8 cellular contexts compared by ENCODE assay signal in the genomic region with DNA sequence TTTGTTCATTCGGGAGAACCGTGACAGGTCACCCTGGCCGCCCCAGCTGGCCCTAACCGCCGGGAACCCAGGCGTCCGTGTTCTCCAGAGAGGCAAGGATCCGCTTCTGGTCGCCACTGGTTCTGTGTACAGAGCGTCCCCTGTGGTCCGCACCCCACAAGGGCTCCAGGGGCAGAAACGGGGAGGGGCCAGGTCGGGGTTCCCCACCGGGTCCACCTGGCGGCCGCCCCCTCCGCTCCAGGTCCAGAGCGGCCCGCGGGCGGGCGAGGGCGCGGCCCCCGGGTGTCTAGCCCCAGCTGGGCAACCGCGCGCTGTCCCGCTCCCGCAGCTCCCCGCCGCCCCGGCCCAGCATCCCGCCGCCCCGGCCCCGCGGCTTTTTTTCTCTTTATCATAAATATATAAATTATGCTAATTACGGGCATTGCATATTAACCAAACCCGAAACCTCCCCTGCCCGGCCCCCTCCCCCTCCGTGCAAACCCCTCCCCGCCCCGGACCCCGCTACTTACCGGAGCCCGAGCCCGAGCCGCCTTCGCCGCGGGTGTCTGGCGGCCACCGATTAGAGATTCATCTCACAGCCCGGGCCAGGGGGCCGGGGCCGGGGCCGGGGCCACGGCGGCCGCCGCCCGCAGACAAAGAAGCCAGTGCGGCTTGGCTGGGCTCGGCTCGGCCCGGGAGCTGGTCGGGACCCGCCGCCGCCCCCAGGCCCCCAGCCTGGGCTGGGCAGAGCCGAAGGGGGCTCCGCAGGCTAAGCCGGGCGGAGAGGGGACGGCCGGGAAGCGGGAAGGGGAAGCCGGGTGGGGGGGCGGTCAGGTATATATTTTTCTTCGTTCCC. TPM values are rescaled to one million over a fixed set of nuclear protein-coding genes. Genes with fewer than 3 reads are reported as not detected.
DNase-seq lines count a peak whose midpoint lies in the region; ATAC-seq and TF ChIP-seq lines count a peak whose summit lies in the region.

No MANE protein-coding gene starts in this region.

- peak overlapping the region; percentile 75 to 92 (median 91) for H3K4me3 Mint-ChIP-seq in T-cell

- peak overlapping the region; percentile 91 to 96 for H3K4me3 ChIP-seq in right atrium auricular region

- peaks cover 24 to 29% (median 28%) of the 10 kb centered on the region in 3 donors for H3K4me1 Mint-ChIP-seq in T-cell

- H3K4me1 ChIP-seq in right atrium auricular region = peaks cover 0 to 25% of the 10 kb centered on the region in 2 donors

- no peaks in the 10 kb centered on the region for H3K27me3 Mint-ChIP-seq in T-cell

- H3K36me3 Mint-ChIP-seq in T-cell = peaks cover 7% of the 10 kb centered on the region

- H3K27ac Mint-ChIP-seq in T-cell = peak overlapping the region; percentile 96 to 97

- DNase-seq in NCI-H2227 (lab: John Stamatoyannopoulos, UW; ENCODE audit: unreplicated experiment) = peak; percentile 39
- DNase-seq in NCI-H2227 treated with DMSO at 0.1 percent for 48 hours (lab: John Stamatoyannopoulos, UW) = no peak
- DNase-seq in T-cell = peak; percentile 14 to 62 (median 44)
- peak in 50 of 56 donors; percentile 14 to 86 (median 60) for DNase-seq in amygdala (lab: John Stamatoyannopoulos, UW)
- DNase-seq in right atrium auricular region (ENCODE audit: low spot score) = peak; percentile 65
- peak; percentile 47 for DNase-seq in putamen (ENCODE audit: low spot score)
- DNase-seq in DMS153 treated with DMSO at 0.1 percent for 48 hours (lab: John Stamatoyannopoulos, UW; ENCODE audit: unreplicated experiment) = no peak

- no peaks in the 10 kb centered on the region for H3K27me3 ChIP-seq in right atrium auricular region

- peak; percentile 15 for ATAC-seq in HG03108 (IDR thresholded peaks at IDR 0.05; ENCODE audit: unreplicated experiment)
- ATAC-seq in T-cell (replicated peaks in 1 of 4) = peak; percentile 58 to 62 (median 59)

- H3K36me3 ChIP-seq in right atrium auricular region = no peaks in the 10 kb centered on the region

- H3K9me3 Mint-ChIP-seq in T-cell = no peaks in the 10 kb centered on the region

- no peaks in the 10 kb centered on the region for H3K9me3 ChIP-seq in right atrium auricular region

- CTCF ChIA-PET in T-cell (lab: Charles Lee) = interaction anchor here (0.6 to 1.7 kb wide), 21 partner anchors 21 to 1962 kb away, joined by 3 to 27 read pairs (median 4); partner anchors contain the start of gene DAZAP2 (in 2 of the 2)

- peak in 1 of 2 donors; percentile 17 for TF ChIP-seq CTCF in right atrium auricular region (IDR thresholded peaks at IDR 0.05)

- POLR2A ChIA-PET in T-cell (lab: Charles Lee) = interaction anchor here (0.5 to 2.2 kb wide), 16 partner anchors 9 to 1191 kb away, joined by 3 to 22 read pairs (median 4); partner anchors contain the start of gene DAZAP2 (in 1 of the 2)

- H3K27ac ChIP-seq in right atrium auricular region = peak overlapping the region; percentile 98 to 99

RNA-seq across cellular contexts. Expression of gene POU6F1, which starts 0.5 kb away (rescaled TPM):
- total RNA-seq in T-cell (10 to 100 TPM; 29.4 to 61.9 (median 45.4) TPM), right atrium auricular region (1 to 10 TPM; 3.0 to 6.0 TPM)

RNA-seq across cellular contexts. Expression of gene DAZAP2, which starts 21.3 kb away (rescaled TPM):
- total RNA-seq in T-cell = 100 to 1,000 TPM; 275 to 308 (median 282) TPM
- total RNA-seq in right atrium auricular region = 100 to 1,000 TPM; 193 to 309 TPM

RNA-seq across cellular contexts. Expression of gene TFCP2, which starts 44.4 kb away (rescaled TPM):
- 10 to 100 TPM; 26.8 to 31.8 (median 30.0) TPM for total RNA-seq in T-cell
- 1 to 10 TPM; 8.6 to 9.6 TPM for total RNA-seq in right atrium auricular region

RNA-seq across cellular contexts. Expression of gene SMAGP, which starts 52.9 kb away (rescaled TPM):
- total RNA-seq in T-cell (1 to 10 TPM; 3.2 to 5.3 (median 3.6) TPM), right atrium auricular region (1 to 10 TPM; 2.3 to 3.8 TPM)

Comparison
In these comparisons a context has a peak if more than half of its experiments do, and no peak if none do; other contexts are left out.
1. DNase-seq: peak in NCI-H2227 (single experiment), T-cell (34 of 34), amygdala (50 of 56), right atrium auricular region (single experiment) and putamen (single experiment); none in NCI-H2227 treated with DMSO at 0.1 percent for 48 hours (single experiment) and DMS153 treated with DMSO at 0.1 percent for 48 hours (single experiment).
2. RNA of gene POU6F1, which starts 0.5 kb away (total RNA-seq): 29.4 to 61.9 TPM in T-cell; 3.0 to 6.0 TPM in right atrium auricular region; every median in the first group is over 4 times any median in the second.